ENCODE assay signal across 8 cellular contexts in genomic region chr2:69645026-69645425, GRCh38. TPM values are rescaled to one million over a fixed set of nuclear protein-coding genes. Genes with fewer than 3 reads are reported as not detected.
A peak's percentile ranks its signal among the peaks of the same experiment; 100 is the strongest.
DNase-seq lines count a peak whose midpoint lies in the region; ATAC-seq and TF ChIP-seq lines count a peak whose summit lies in the region.

No MANE protein-coding gene starts in this region.

- 19 to 23% methylated on average over 3 to 7 of the region's 7 CpGs for WGBS in endodermal cell (ENCODE audit: insufficient coverage in 1 of 2, insufficient read length in 1 of 2), 2 experiments

- H3K9me3 Mint-ChIP-seq in endodermal cell, result no peaks in the 10 kb centered on the region

- ATAC-seq in HG02642 (IDR thresholded peaks at IDR 0.05; ENCODE audit: poor library complexity, unreplicated experiment) (no peak), GM18861 (IDR thresholded peaks at IDR 0.05; ENCODE audit: unreplicated experiment) (no peak)

- H3K4me3 Mint-ChIP-seq in endodermal cell, result peak overlapping the region; percentile 91

- no peaks in the 10 kb centered on the region for H3K36me3 Mint-ChIP-seq in endodermal cell (ENCODE audit: low read depth)

- H3K27ac Mint-ChIP-seq in endodermal cell, result no peak overlapping the region

- peak overlapping the region; percentile 97 for H3K27ac ChIP-seq in SJSA1
- H3K27ac ChIP-seq in endodermal cell (ENCODE audit: low read depth, low read length), result no peak overlapping the region
- H3K27ac ChIP-seq in parathyroid adenoma, result peak overlapping the region; percentile 99

- TF ChIP-seq CTCF in endodermal cell (conservative IDR thresholded peaks at IDR 0.05), result no peak
- no peak for TF ChIP-seq CTCF in parathyroid adenoma (IDR thresholded peaks at IDR 0.05)

- peaks cover 35% of the 10 kb centered on the region for H3K4me1 Mint-ChIP-seq in endodermal cell

- peaks cover 46% of the 10 kb centered on the region for H3K4me1 ChIP-seq in SJSA1 (replicated peaks)
- peaks cover 3% of the 10 kb centered on the region for H3K4me1 ChIP-seq in endodermal cell (ENCODE audit: control insufficient read depth, insufficient read depth, low read length)
- H3K4me1 ChIP-seq in parathyroid adenoma, result peaks cover 17% of the 10 kb centered on the region

- DNase-seq in SIG-M5 treated with dmso at 0.1 percent for 504 hours (lab: John Stamatoyannopoulos, UW; ENCODE audit: unreplicated experiment) (peak; percentile 22), SIG-M5 (lab: John Stamatoyannopoulos, UW) (no peak), SJSA1 (ENCODE audit: low read depth in 1 of 2, low spot score in 2 of 2) (peak in 1 of 2 experiments; percentile 31), endodermal cell (peak; percentile 53), NCI-H1092 treated with DMSO at 0.1 percent for 48 hours (lab: John Stamatoyannopoulos, UW) (no peak)

- peaks cover 38% of the 10 kb centered on the region for H3K36me3 ChIP-seq in SJSA1
- H3K36me3 ChIP-seq in endodermal cell (ENCODE audit: control insufficient read depth, insufficient read depth, low read length), result no peaks in the 10 kb centered on the region
- no peaks in the 10 kb centered on the region for H3K36me3 ChIP-seq in parathyroid adenoma (ENCODE audit: control insufficient read depth, insufficient read depth, low read length)

- peaks cover 31% of the 10 kb centered on the region for H3K79me2 ChIP-seq in parathyroid adenoma

- H3K27me3 ChIP-seq in SJSA1 (replicated peaks) (no peaks in the 10 kb centered on the region), endodermal cell (ENCODE audit: control insufficient read depth, insufficient read depth, low read length, poor library complexity, severe bottlenecking) (no peaks in the 10 kb centered on the region), parathyroid adenoma (ENCODE audit: control insufficient read depth, insufficient read depth, low read length) (no peaks in the 10 kb centered on the region)

- H3K27me3 Mint-ChIP-seq in endodermal cell (ENCODE audit: insufficient read depth), result no peaks in the 10 kb centered on the region

- peak overlapping the region; percentile 96 for H3K4me3 ChIP-seq in SJSA1
- peak overlapping the region; percentile 91 for H3K4me3 ChIP-seq in endodermal cell (ENCODE audit: low read length)
- peak overlapping the region; percentile 98 for H3K4me3 ChIP-seq in parathyroid adenoma (ENCODE audit: low read depth, low read length)

- H3K4me2 ChIP-seq in parathyroid adenoma (ENCODE audit: low read length), result peak overlapping the region; percentile 85

- no peaks in the 10 kb centered on the region for H3K9me3 ChIP-seq in SJSA1 (replicated peaks)
- H3K9me3 ChIP-seq in endodermal cell (ENCODE audit: control insufficient read depth, low read length), result no peaks in the 10 kb centered on the region
- H3K9me3 ChIP-seq in parathyroid adenoma (ENCODE audit: control insufficient read depth, low read length), result no peaks in the 10 kb centered on the region

- H3K9ac ChIP-seq in endodermal cell (ENCODE audit: extremely low read depth, low read length, poor library complexity, severe bottlenecking) (no peak overlapping the region), parathyroid adenoma (peak overlapping the region; percentile 88)

- peak overlapping the region; percentile 14 for H2AFZ ChIP-seq in parathyroid adenoma

RNA-seq across cellular contexts. Expression of gene AAK1, which starts 1.5 kb away (rescaled TPM):
- 83.8 and 84.9 TPM in 2 replicates for total RNA-seq in SJSA1 (2014; rRNA removed; shearing (Covaris generic))
- total RNA-seq in endodermal cell, result 10 to 100 TPM; 29.2 to 34.7 TPM
- polyA plus RNA-seq in endodermal cell (2013, experiment 1 of 2), result 21.3 TPM
- polyA plus RNA-seq in endodermal cell (2013, experiment 2 of 2), result 20.5 TPM

Comparison
In these comparisons a context has a peak if more than half of its experiments do, and no peak if none do; other contexts are left out.
1. DNase-seq: peak in SIG-M5 treated with dmso at 0.1 percent for 504 hours (single experiment) and endodermal cell (single experiment); none in SIG-M5 (single experiment) and NCI-H1092 treated with DMSO at 0.1 percent for 48 hours (single experiment).
2. Peak in every context shown above with its lines, with median percentiles within 50 percentile points of each other: H3K4me3 ChIP-seq.